In genomic region chr2:27408601-27409320, GRCh38 we compare ENCODE assay signal across 8 cellular contexts. TPM values are rescaled to one million over a fixed set of nuclear protein-coding genes. Genes with fewer than 3 reads are reported as not detected.
DNase-seq lines count a peak whose midpoint lies in the region; ATAC-seq and TF ChIP-seq lines count a peak whose summit lies in the region.

No MANE protein-coding gene starts in this region.

- no peaks in the 10 kb centered on the region; the same call in 1 of the 2 replicates for H3K36me3 ChIP-seq in BJ (ENCODE audit: control insufficient read depth, insufficient read depth, low read length)
- H3K36me3 ChIP-seq in Peyer's patch: no peaks in the 10 kb centered on the region
- no peaks in the 10 kb centered on the region for H3K36me3 ChIP-seq in duodenal mucosa (ENCODE audit: control insufficient read depth in 1 of 2, insufficient read depth in 2 of 2, low read length in 2 of 2)
- H3K36me3 ChIP-seq in mesodermal cell (ENCODE audit: control insufficient read depth, insufficient read depth, low read length): peaks cover 20% of the 10 kb centered on the region
- H3K36me3 ChIP-seq in transverse colon: no peaks in the 10 kb centered on the region

- POLR2A ChIA-PET in BJ (lab: Charles Lee): interaction anchor here (0.6 kb wide), 2 partner anchors 247 to 1721 kb away, joined by 3 to 4 read pairs; no protein-coding TSS in a partner anchor

- peak overlapping the region; percentile 99 for H3K4me3 ChIP-seq in BJ (ENCODE audit: low read depth, low read length)
- H3K4me3 ChIP-seq in Peyer's patch: peak overlapping the region; percentile 84 to 99 (median 92)
- H3K4me3 ChIP-seq in duodenal mucosa (ENCODE audit: low read depth in 1 of 2, low read length in 2 of 2): peak overlapping the region; percentile 91 to 92
- H3K4me3 ChIP-seq in mesodermal cell (ENCODE audit: extremely low read depth, insufficient read depth, low read length, poor library complexity, severe bottlenecking): peak overlapping the region; percentile 87
- H3K4me3 ChIP-seq in transverse colon: peak overlapping the region; percentile 71 to 99 (median 94)

- no peak for TF ChIP-seq CTCF in BJ (IDR thresholded peaks at IDR 0.05; ENCODE audit: insufficient read depth, low read depth, low read length)
- no peak for TF ChIP-seq CTCF in Peyer's patch (IDR thresholded peaks at IDR 0.05)
- TF ChIP-seq CTCF in transverse colon (IDR thresholded peaks at IDR 0.05): no peak

- CTCF ChIA-PET in BJ (lab: Yijun Ruan, JAX): interaction anchor here (0.6 to 2.5 kb wide), 14 partner anchors 13 to 644 kb away, joined by 3 to 11 read pairs (median 3); partner anchors contain the start of genes NRBP1 and ZNF513

- H3K27ac ChIP-seq in Peyer's patch (peak overlapping the region; percentile 76 to 91 (median 85)), duodenal mucosa (ENCODE audit: low read depth, low read length) (peak overlapping the region; percentile 56), mesodermal cell (ENCODE audit: low read depth, low read length, severe bottlenecking) (peak overlapping the region; percentile 77), transverse colon (peak overlapping the region; percentile 91 to 98 (median 94))

- 0 to 1% methylated on average over 24 of the region's 33 CpGs for WGBS in mesodermal cell (ENCODE audit: insufficient coverage in 2 of 2), 2 experiments
- WGBS in transverse colon (ENCODE audit: low coverage in 1 of 2), 2 donors: 0 to 1% methylated on average over 5 to 16 of the region's 33 CpGs

- ATAC-seq in GM18519 (IDR thresholded peaks at IDR 0.05; ENCODE audit: low FRiP score, unreplicated experiment) (peak; percentile 12), HG02973 (IDR thresholded peaks at IDR 0.05; ENCODE audit: unreplicated experiment) (peak; percentile 18)

- no peaks in the 10 kb centered on the region for H3K9me3 ChIP-seq in Peyer's patch
- no peaks in the 10 kb centered on the region for H3K9me3 ChIP-seq in duodenal mucosa (ENCODE audit: control insufficient read depth in 1 of 2, low read length in 2 of 2)
- no peaks in the 10 kb centered on the region for H3K9me3 ChIP-seq in mesodermal cell (ENCODE audit: control insufficient read depth, low read length)
- no peaks in the 10 kb centered on the region for H3K9me3 ChIP-seq in transverse colon

- no peaks in the 10 kb centered on the region for H3K27me3 ChIP-seq in BJ (ENCODE audit: control insufficient read depth, insufficient read depth, low read length)
- no peaks in the 10 kb centered on the region for H3K27me3 ChIP-seq in Peyer's patch
- no peaks in the 10 kb centered on the region for H3K27me3 ChIP-seq in duodenal mucosa (ENCODE audit: control insufficient read depth in 1 of 2, insufficient read depth in 2 of 2, low read length in 2 of 2)
- no peaks in the 10 kb centered on the region for H3K27me3 ChIP-seq in transverse colon

- TF ChIP-seq POLR2A in Peyer's patch (IDR thresholded peaks at IDR 0.05) (no peak), transverse colon (IDR thresholded peaks at IDR 0.05) (no peak)

- peak overlapping the region; percentile 79 to 88 for H3K9ac ChIP-seq in duodenal mucosa (ENCODE audit: low read depth in 1 of 2, low read length in 2 of 2)

- intact Hi-C loops in transverse colon (cut with DNase I; ENCODE audit: low total_unique reads): no loop called here

- in situ Hi-C loops in transverse colon (cut with MboI; ENCODE audit: low pct_ligation_motif_present in 1 of 4, low pct_unique_long_range_greater_than_20kb in 1 of 4, low sequenced_read_pairs in 3 of 4): no loop called here

- peaks cover 0 to 23% (median 3%) of the 10 kb centered on the region in 4 donors for H3K4me1 ChIP-seq in Peyer's patch
- peaks cover 5 to 15% of the 10 kb centered on the region in 2 donors for H3K4me1 ChIP-seq in duodenal mucosa (ENCODE audit: control insufficient read depth in 1 of 2, insufficient read depth in 2 of 2, low read length in 2 of 2)
- H3K4me1 ChIP-seq in mesodermal cell (ENCODE audit: control insufficient read depth, insufficient read depth, low read length, poor library complexity, severe bottlenecking): peaks cover 2% of the 10 kb centered on the region
- H3K4me1 ChIP-seq in transverse colon: peaks cover 12 to 31% (median 20%) of the 10 kb centered on the region in 4 donors

- DNase-seq in BJ (ENCODE audit: low read depth) (no peak), Peyer's patch (no peak), transverse colon (peak; percentile 27), NCI-H1105 (lab: John Stamatoyannopoulos, UW) (no peak)

- no peak for TF ChIP-seq EP300 in transverse colon (IDR thresholded peaks at IDR 0.05; ENCODE audit: low read depth)

RNA-seq across cellular contexts. Expression of gene PPM1G, which starts 0.6 kb away (rescaled TPM):
- 45.8 and 48.3 TPM in 2 replicates for polyA plus RNA-seq in BJ (2011; rRNA removed)
- 31.1 and 39.2 TPM in 2 replicates for polyA minus RNA-seq in BJ (2011; rRNA and poly(A)+ RNA removed)
- total RNA-seq in Peyer's patch (10 to 100 TPM; 36.1 to 77.6 (median 45.5) TPM), transverse colon (10 to 100 TPM; 43.4 to 54.9 (median 51.7) TPM)
- 97.8 TPM for polyA plus RNA-seq in mesodermal cell (2013, experiment 1 of 2)
- 96.1 TPM for polyA plus RNA-seq in mesodermal cell (2013, experiment 2 of 2)

RNA-seq across cellular contexts. Expression of gene NRBP1, which starts 19.7 kb away (rescaled TPM):
- polyA plus RNA-seq in BJ (2011; rRNA removed): 234 and 270 TPM in 2 replicates
- polyA minus RNA-seq in BJ (2011; rRNA and poly(A)+ RNA removed): 94.5 and 146 TPM in 2 replicates
- total RNA-seq in Peyer's patch (10 to 100 TPM; 51.3 to 75.9 (median 63.6) TPM), transverse colon (10 to 100 TPM; 38.4 to 74.8 (median 66.8) TPM)
- polyA plus RNA-seq in mesodermal cell (2013, experiment 1 of 2): 121 TPM
- 107 TPM for polyA plus RNA-seq in mesodermal cell (2013, experiment 2 of 2)

RNA-seq across cellular contexts. Expression of gene ZNF513, which starts 28.2 kb away (rescaled TPM):
- 8.4 and 12.2 TPM in 2 replicates for polyA plus RNA-seq in BJ (2011; rRNA removed)
- 3.3 and 9.4 TPM in 2 replicates for polyA minus RNA-seq in BJ (2011; rRNA and poly(A)+ RNA removed)
- 10 to 100 TPM; 15.7 to 31.1 (median 24.7) TPM for total RNA-seq in Peyer's patch
- 18.3 TPM for polyA plus RNA-seq in mesodermal cell (2013, experiment 1 of 2)
- 14.9 TPM for polyA plus RNA-seq in mesodermal cell (2013, experiment 2 of 2)
- 10 to 100 TPM; 24.0 to 41.0 (median 32.6) TPM for total RNA-seq in transverse colon

RNA-seq across cellular contexts. Expression of gene KRTCAP3, which starts 33.4 kb away (rescaled TPM):
- polyA plus RNA-seq in BJ (2011; rRNA removed): 0.44 and 0.47 TPM in 2 replicates
- 0.38 and 0.62 TPM in 2 replicates for polyA minus RNA-seq in BJ (2011; rRNA and poly(A)+ RNA removed)
- total RNA-seq in Peyer's patch (100 to 1,000 TPM in 1 of 4 donors, 10 to 100 TPM in 2, 1 to 10 TPM in 1; 7.4 to 109 (median 73.9) TPM), transverse colon (100 to 1,000 TPM in 1 of 4 donors, 10 to 100 TPM in 3; 18.0 to 112 (median 47.8) TPM)
- polyA plus RNA-seq in mesodermal cell (2013, experiment 1 of 2): 1.9 TPM
- polyA plus RNA-seq in mesodermal cell (2013, experiment 2 of 2): 2.4 TPM

RNA-seq across cellular contexts. Expression of gene SNX17, which starts 38.3 kb away (rescaled TPM):
- 134 and 154 TPM in 2 replicates for polyA plus RNA-seq in BJ (2011; rRNA removed)
- polyA minus RNA-seq in BJ (2011; rRNA and poly(A)+ RNA removed): 74.5 and 91.4 TPM in 2 replicates
- total RNA-seq in Peyer's patch (10 to 100 TPM; 75.1 to 88.2 (median 77.1) TPM), transverse colon (10 to 100 TPM; 59.8 to 99.3 (median 73.9) TPM)
- polyA plus RNA-seq in mesodermal cell (2013, experiment 1 of 2): 84.5 TPM
- 76.3 TPM for polyA plus RNA-seq in mesodermal cell (2013, experiment 2 of 2)
